29 cellular contexts compared by ENCODE assay signal in genomic region chr6:26516481-26517427, GRCh38. TPM values are rescaled to one million over a fixed set of nuclear protein-coding genes. Genes with fewer than 3 reads are reported as not detected.
"Had no signal": no experiment of that assay in that cellular context is flagged by ENCODE, and none has a peak within 500 bp of the region (broad histone marks: within the 10 kb centered on the region; RNA-seq: fewer than 3 reads in every experiment).

No MANE protein-coding gene starts in this region.

- H3K36me3 ChIP-seq: brain microvascular endothelial cell, transverse colon had no signal

- H3K27me3 ChIP-seq: brain microvascular endothelial cell, transverse colon had no signal

- H3K9me3 ChIP-seq: transverse colon had no signal

- H3K36me3 Mint-ChIP-seq: activated naive CD4-positive, alpha-beta T cell treated with anti-CD3 and anti-CD28 coated beads, Interleukin-2, amount 50 U/mL, for 72 hours; memory B cell; stimulated activated memory B cell treated with anti-CD40 and anti-IgM and Interleukin-4, amounts not matched to agents 10 μg/mL and 1 μg/mL and 100 μg/mL, for 72 hours had no signal

- H3K27me3 Mint-ChIP-seq: activated CD4-positive, alpha-beta T cell treated with anti-CD3 and anti-CD28 coated beads for 36 hours; memory B cell; stimulated activated memory B cell treated with anti-CD40 and anti-IgM and Interleukin-4, amounts not matched to agents 10 μg/mL and 1 μg/mL and 100 μg/mL, for 72 hours had no signal

- DNase-seq: activated B cell treated with CpG ODN at 0.5 μM for 24 hours; activated CD4-positive, alpha-beta T cell treated with anti-CD3 and anti-CD28 coated beads for 36 hours; activated CD8-positive, alpha-beta T cell treated with anti-CD3 and anti-CD28 coated beads for 36 hours; activated gamma-delta T cell treated with Interleukin-2 at 50 U/mL for 16 hours; activated T-cell treated with anti-CD3 and anti-CD28 coated beads, Interleukin-2, amount 50 U/mL, for 1 hour; aorta; brain microvascular endothelial cell; caudate nucleus; effector memory CD4-positive, alpha-beta T cell; glutamatergic neuron; left colon; nephron progenitor cell; nucleus accumbens; small intestine; stimulated activated CD4-positive, alpha-beta T cell treated with anti-CD3 and anti-CD28 coated beads, Interleukin-2, amount 100 ng/mL, for 24 hours; T1000; transverse colon had no signal

- H3K4me3 Mint-ChIP-seq: activated B cell treated with CpG ODN at 0.5 μM for 24 hours; activated CD4-positive, alpha-beta T cell treated with anti-CD3 and anti-CD28 coated beads for 36 hours; activated CD8-positive, alpha-beta T cell treated with anti-CD3 and anti-CD28 coated beads for 36 hours; memory B cell; nephron progenitor cell; stimulated activated memory B cell treated with anti-CD40 and anti-IgM and Interleukin-4, amounts not matched to agents 10 μg/mL and 1 μg/mL and 100 μg/mL, for 72 hours; T-helper 1 cell treated with Interleukin-12 subunit alpha and Interleukin-12 subunit beta and Interleukin-4 antibody, amounts not matched to agents 30 μg/mL and 1 μg/mL, for 36 hours had no signal

- H3K27ac Mint-ChIP-seq: activated B cell treated with CpG ODN at 0.5 μM for 24 hours; activated CD4-positive, alpha-beta T cell treated with anti-CD3 and anti-CD28 coated beads for 36 hours; activated CD8-positive, alpha-beta T cell treated with anti-CD3 and anti-CD28 coated beads for 36 hours; activated naive CD4-positive, alpha-beta T cell treated with anti-CD3 and anti-CD28 coated beads, Interleukin-2, amount 50 U/mL, for 72 hours; memory B cell; nephron progenitor cell; stimulated activated memory B cell treated with anti-CD40 and anti-IgM and Interleukin-4, amounts not matched to agents 10 μg/mL and 1 μg/mL and 100 μg/mL, for 72 hours; T-helper 1 cell treated with Interleukin-12 subunit alpha and Interleukin-12 subunit beta and Interleukin-4 antibody, amounts not matched to agents 30 μg/mL and 1 μg/mL, for 36 hours had no signal

- FAIRE-seq: colon, frontal cortex, keratinocyte, small intestine, urothelium cell line had no signal

- ATAC-seq: activated CD4-positive, alpha-beta T cell treated with anti-CD3 and anti-CD28 coated beads for 36 hours; activated CD8-positive, alpha-beta T cell treated with anti-CD3 and anti-CD28 coated beads for 36 hours; activated naive CD4-positive, alpha-beta T cell treated with anti-CD3 and anti-CD28 coated beads, Interleukin-2, amount 50 U/mL, for 72 hours; left colon; sciatic nerve; stimulated activated memory B cell treated with anti-CD40 and anti-IgM and Interleukin-4, amounts not matched to agents 10 μg/mL and 1 μg/mL and 100 μg/mL, for 72 hours had no signal

- H3K27ac ChIP-seq: brain microvascular endothelial cell, transverse colon had no signal

- H3K4me3 ChIP-seq: transverse colon had no signal

- H3K9me3 Mint-ChIP-seq: activated B cell treated with CpG ODN at 0.5 μM for 24 hours; activated CD8-positive, alpha-beta T cell treated with anti-CD3 and anti-CD28 coated beads for 36 hours; activated naive CD4-positive, alpha-beta T cell treated with anti-CD3 and anti-CD28 coated beads, Interleukin-2, amount 50 U/mL, for 72 hours; memory B cell; nephron progenitor cell; stimulated activated memory B cell treated with anti-CD40 and anti-IgM and Interleukin-4, amounts not matched to agents 10 μg/mL and 1 μg/mL and 100 μg/mL, for 72 hours; T-helper 1 cell treated with Interleukin-12 subunit alpha and Interleukin-12 subunit beta and Interleukin-4 antibody, amounts not matched to agents 30 μg/mL and 1 μg/mL, for 36 hours had no signal

RNA-seq across cellular contexts. Expression of gene BTN1A1, which starts 16.7 kb away (rescaled TPM):
- total RNA-seq: activated CD4-positive, alpha-beta T cell treated with anti-CD3 and anti-CD28 coated beads for 36 hours; aorta; dermis microvascular lymphatic vessel endothelial cell; frontal cortex; left colon; lower leg skin; sciatic nerve; temporal lobe had no signal
